In genomic region chr5:1429066-1429465, GRCh38 we compare ENCODE assay signal across 20 cellular contexts. TPM values are rescaled to one million over a fixed set of nuclear protein-coding genes. Genes with fewer than 3 reads are reported as not detected.
"Had no signal": no experiment of that assay in that cellular context is flagged by ENCODE, and none has a peak within 500 bp of the region (broad histone marks: within the 10 kb centered on the region; RNA-seq: fewer than 3 reads in every experiment).

No MANE protein-coding gene starts in this region.

- H3K4me3 Mint-ChIP-seq: activated CD4-positive, alpha-beta memory T cell treated with anti-CD3 and anti-CD28 coated beads, Interleukin-2, amount 10 ng/mL, durations not matched to agents 7 days and 5 days; effector memory CD8-positive, alpha-beta T cell; type B pancreatic cell had no signal

- H3K36me3 ChIP-seq: ascending aorta, breast epithelium, pancreas had no signal

- H3K27ac ChIP-seq: ascending aorta, breast epithelium, epithelial cell of prostate, pancreas had no signal

- H3K4me1 ChIP-seq: ascending aorta, breast epithelium, pancreas had no signal

- ATAC-seq: effector memory CD8-positive, alpha-beta T cell; pancreas had no signal

- H3K27me3 ChIP-seq: ascending aorta, pancreas had no signal

- DNase-seq: activated CD4-positive, alpha-beta memory T cell treated with anti-CD3 and anti-CD28 coated beads, Interleukin-2, amount 10 ng/mL, durations not matched to agents 7 days and 5 days; activated CD4-positive, alpha-beta T cell treated with anti-CD3 and anti-CD28 coated beads for 4 hours; activated gamma-delta T cell treated with Interleukin-2 at 50 U/mL for 16 hours; activated T-cell treated with anti-CD3 and anti-CD28 coated beads, Interleukin-2, amount 50 U/mL, for 48 hours; effector memory CD8-positive, alpha-beta T cell; midbrain; stimulated activated CD4-positive, alpha-beta T cell treated with anti-CD3 and anti-CD28 coated beads, Interleukin-15, amount 100 ng/mL, for 24 hours; stimulated activated CD4-positive, alpha-beta T cell treated with anti-CD3 and anti-CD28 coated beads, Interleukin-4, amount 100 ng/mL, for 1 hour; stimulated activated naive CD4-positive, alpha-beta T cell treated with Interleukin-2 at 50 U/mL for 16 hours; T-helper 1 cell had no signal

- H3K4me3 ChIP-seq: ascending aorta, breast epithelium, lung, pancreas had no signal

- H3K27me3 Mint-ChIP-seq: activated CD4-positive, alpha-beta memory T cell treated with anti-CD3 and anti-CD28 coated beads, Interleukin-2, amount 10 ng/mL, durations not matched to agents 7 days and 5 days had no signal

- H3K9me3 ChIP-seq: pancreas had no signal

- H3K4me1 Mint-ChIP-seq: activated CD4-positive, alpha-beta memory T cell treated with anti-CD3 and anti-CD28 coated beads, Interleukin-2, amount 10 ng/mL, durations not matched to agents 7 days and 5 days had no signal

- H3K27ac Mint-ChIP-seq: activated CD4-positive, alpha-beta memory T cell treated with anti-CD3 and anti-CD28 coated beads, Interleukin-2, amount 10 ng/mL, durations not matched to agents 7 days and 5 days; effector memory CD8-positive, alpha-beta T cell; type B pancreatic cell had no signal

RNA-seq across cellular contexts. Expression of gene SLC6A3, which starts 16.2 kb away (rescaled TPM):
- total RNA-seq: activated CD4-positive, alpha-beta memory T cell treated with anti-CD3 and anti-CD28 coated beads, Interleukin-2, amount 10 ng/mL, durations not matched to agents 7 days and 5 days; ascending aorta; dermis blood vessel endothelial cell; frontal cortex; pancreas; renal cortical epithelial cell; skeletal muscle tissue had no signal
- polyA plus RNA-seq: pancreas had no signal
